ENCODE assay signal across 16 cellular contexts in the genomic region with DNA sequence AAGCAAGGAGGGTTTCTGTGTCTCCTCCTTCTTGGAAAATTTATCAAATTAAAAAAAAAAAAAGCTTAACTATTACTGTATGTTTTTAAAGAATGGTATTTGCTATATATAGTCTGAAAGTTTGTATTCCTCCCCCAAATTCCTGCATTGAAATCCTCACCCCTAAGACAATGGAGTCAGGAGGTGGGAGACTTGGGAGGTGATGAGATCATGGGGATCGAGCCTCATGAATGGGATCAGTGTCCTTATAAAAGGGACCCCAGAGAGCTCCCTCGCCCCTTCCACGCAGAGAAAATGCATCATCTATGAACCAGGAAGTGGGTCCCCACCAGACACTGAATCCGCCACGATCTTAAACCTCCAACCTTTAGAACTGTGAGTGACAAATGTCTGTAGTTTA.
"Had no signal": no experiment of that assay in that cellular context is flagged by ENCODE, and none has a peak within 500 bp of the region (broad histone marks: within the 10 kb centered on the region; RNA-seq: fewer than 3 reads in every experiment).

No MANE protein-coding gene starts in this region.

- H3K27me3 ChIP-seq: gastroesophageal sphincter, thyroid gland, vagina had no signal

- H3K9me3 ChIP-seq: gastroesophageal sphincter, thyroid gland, vagina had no signal

- H3K4me3 ChIP-seq: gastroesophageal sphincter, thyroid gland, vagina had no signal

- H3K9me3 Mint-ChIP-seq: activated T-cell treated with anti-CD3 and anti-CD28 coated beads, Interleukin-2, amount 50 U/mL, for 4 hours had no signal

- H3K27ac ChIP-seq: epithelial cell of prostate, gastroesophageal sphincter, parathyroid adenoma, thyroid gland, vagina had no signal

- H3K27ac Mint-ChIP-seq: activated CD8-positive, alpha-beta memory T cell treated with anti-CD3 and anti-CD28 coated beads, Interleukin-2, amount 10 ng/mL, durations not matched to agents 7 days and 5 days; activated naive CD8-positive, alpha-beta T cell treated with anti-CD3 and anti-CD28 coated beads, Interleukin-2, amount 10 ng/mL, durations not matched to agents 7 days and 5 days had no signal

- H3K4me1 ChIP-seq: parathyroid adenoma, thyroid gland had no signal

- DNase-seq: activated CD4-positive, alpha-beta T cell treated with anti-CD3 and anti-CD28 coated beads, Interleukin-2, amount 50 U/mL, for 4 hours; activated CD4-positive, CD25-positive, alpha-beta regulatory T cell treated with anti-CD3 and anti-CD28 coated beads, Interleukin-2, amount 50 U/mL, for 72 hours; activated CD8-positive, alpha-beta memory T cell treated with anti-CD3 and anti-CD28 coated beads, Interleukin-2, amount 10 ng/mL, durations not matched to agents 7 days and 5 days; activated gamma-delta T cell treated with Interleukin-2 at 50 U/mL for 16 hours; activated naive CD8-positive, alpha-beta T cell treated with anti-CD3 and anti-CD28 coated beads, Interleukin-2, amount 10 ng/mL, durations not matched to agents 7 days and 5 days; activated T-cell treated with anti-CD3 and anti-CD28 coated beads, Interleukin-2, amount 50 U/mL, for 4 hours; aorta; effector CD4-positive, alpha-beta T cell; left ventricle myocardium superior; mesenchymal stem cell; stimulated activated CD4-positive, alpha-beta T cell treated with anti-CD3 and anti-CD28 coated beads, Interleukin-4, amount 100 ng/mL, for 24 hours; thyroid gland had no signal

- H3K36me3 ChIP-seq: thyroid gland, vagina had no signal

- H3K27me3 Mint-ChIP-seq: activated CD8-positive, alpha-beta memory T cell treated with anti-CD3 and anti-CD28 coated beads, Interleukin-2, amount 10 ng/mL, durations not matched to agents 7 days and 5 days; activated naive CD8-positive, alpha-beta T cell treated with anti-CD3 and anti-CD28 coated beads, Interleukin-2, amount 10 ng/mL, durations not matched to agents 7 days and 5 days had no signal

- ATAC-seq: activated CD8-positive, alpha-beta memory T cell treated with anti-CD3 and anti-CD28 coated beads, Interleukin-2, amount 10 ng/mL, durations not matched to agents 7 days and 5 days; activated T-cell treated with anti-CD3 and anti-CD28 coated beads, Interleukin-2, amount 50 U/mL, for 4 hours; gastroesophageal sphincter had no signal

- H3K4me3 Mint-ChIP-seq: activated CD8-positive, alpha-beta memory T cell treated with anti-CD3 and anti-CD28 coated beads, Interleukin-2, amount 10 ng/mL, durations not matched to agents 7 days and 5 days; activated naive CD8-positive, alpha-beta T cell treated with anti-CD3 and anti-CD28 coated beads, Interleukin-2, amount 10 ng/mL, durations not matched to agents 7 days and 5 days; activated T-cell treated with anti-CD3 and anti-CD28 coated beads, Interleukin-2, amount 50 U/mL, for 4 hours had no signal
